24 cellular contexts compared by ENCODE assay signal in genomic region chr16:31225193-31225592, GRCh38. TPM values are rescaled to one million over a fixed set of nuclear protein-coding genes. Genes with fewer than 3 reads are reported as not detected.
A peak's percentile ranks its signal among the peaks of the same experiment; 100 is the strongest.
DNase-seq lines count a peak whose midpoint lies in the region; ATAC-seq, FAIRE-seq and TF ChIP-seq lines count a peak whose summit lies in the region.
"Had no signal": no experiment of that assay in that cellular context is flagged by ENCODE, and none has a peak within 500 bp of the region (broad histone marks: within the 10 kb centered on the region; RNA-seq: fewer than 3 reads in every experiment).

No MANE protein-coding gene starts in this region.

- POLR2A ChIA-PET in K562 (lab: Yijun Ruan, JAX) = interaction anchor here (0.6 to 1.2 kb wide), 2 partner anchors 9 to 10 kb away, joined by 3 to 7 read pairs; no protein-coding TSS in a partner anchor

- no peak overlapping the region for H3K56ac ChIP-seq in H9 (ENCODE audit: insufficient read length, low read depth, low read length)

- H3K23me2 ChIP-seq in H9 (ENCODE audit: insufficient read length, low read depth, low read length, poor library complexity, severe bottlenecking) = no peaks in the 10 kb centered on the region

- H4K20me1 ChIP-seq in H9 (ENCODE audit: control insufficient read depth, insufficient read depth, insufficient read length) = no peaks in the 10 kb centered on the region
- H4K20me1 ChIP-seq in K562 (replicated peaks; ENCODE audit: control insufficient read depth, insufficient read depth, low read length) = no peaks in the 10 kb centered on the region

- H3K79me2 ChIP-seq in H9 (ENCODE audit: insufficient read depth, low read length) (no peaks in the 10 kb centered on the region), K562 (ENCODE audit: control insufficient read depth, insufficient read depth, low read length) (no peaks in the 10 kb centered on the region), trophoblast cell (ENCODE audit: control insufficient read depth, insufficient read depth, low read length, poor library complexity) (no peaks in the 10 kb centered on the region)

- TF ChIP-seq CTCF in GM10266 (IDR thresholded peaks at IDR 0.05; ENCODE audit: control insufficient read depth, insufficient read depth, low read depth, missing control alignments) (no peak), H9 (conservative IDR thresholded peaks at IDR 0.05) (no peak), K562 (IDR thresholded peaks at IDR 0.05 in 2 of 3, conservative IDR thresholded peaks at IDR 0.05 in 1 of 3; ENCODE audit: insufficient read depth in 2 of 3, low read depth in 1 of 3, low read length in 3 of 3) (no peak), natural killer cell (IDR thresholded peaks at IDR 0.05) (no peak), mucosa of descending colon (IDR thresholded peaks at IDR 0.05) (no peak)

- H4K5ac ChIP-seq in H9 (ENCODE audit: insufficient read length, low read depth, low read length) = no peak overlapping the region

- peaks cover 2 to 4% of the 10 kb centered on the region in 2 experiments; a peak in 3 of 5 replicates for H3K9me3 Mint-ChIP-seq in H9
- H3K9me3 Mint-ChIP-seq in natural killer cell = no peaks in the 10 kb centered on the region
- H3K9me3 Mint-ChIP-seq: CD4-positive, alpha-beta memory T cell had no signal

- H3K27me3 ChIP-seq in H9 (ENCODE audit: insufficient read depth, low read length) (no peaks in the 10 kb centered on the region), K562 (ENCODE audit: control insufficient read depth in 2 of 2, insufficient read depth in 2 of 2, low read length in 2 of 2) (no peaks in the 10 kb centered on the region), trophoblast cell (ENCODE audit: insufficient read depth, low read length) (no peaks in the 10 kb centered on the region)

- H3K27ac Mint-ChIP-seq in H9 = peak overlapping the region in 2 of 3 experiments; percentile 23 to 49; a peak in 2 of 7 replicates
- H3K27ac Mint-ChIP-seq in natural killer cell = no peak overlapping the region
- H3K27ac Mint-ChIP-seq: CD4-positive, alpha-beta memory T cell; GM23338 had no signal

- H3K4me3 Mint-ChIP-seq in H9 (no peak overlapping the region), natural killer cell (no peak overlapping the region)
- H3K4me3 Mint-ChIP-seq: CD4-positive, alpha-beta memory T cell; GM23338 had no signal

- no peak overlapping the region for H3K27ac ChIP-seq in H9 (ENCODE audit: insufficient read length, low read depth, low read length)
- no peak overlapping the region for H3K27ac ChIP-seq in K562 (ENCODE audit: extremely low read depth, low read depth, low read length)
- no peak overlapping the region for H3K27ac ChIP-seq in trophoblast cell (ENCODE audit: low read depth, low read length)

- no peak overlapping the region for H3K4ac ChIP-seq in H9 (ENCODE audit: low read depth, low read length)
- H3K4ac ChIP-seq in trophoblast cell (ENCODE audit: low read depth, low read length) = no peak overlapping the region

- DNase-seq in GM10266 (ENCODE audit: extremely low spot score) (peak; percentile 22), H9 (no peak), K562 (ENCODE audit: extremely low read depth in 1 of 4, low spot score in 3 of 4) (peak in 3 of 4 experiments; percentile 14 to 27 (median 17)), RCC 7860 (ENCODE audit: low spot score) (no peak), trophoblast cell (no peak), natural killer cell (no peak), mucosa of descending colon (no peak)
- DNase-seq: C1 segment of cervical spinal cord; Calu3; CD4-positive, alpha-beta memory T cell; COR-L47; DMS53; DMS79 treated with DMSO at 0.1 percent for 48 hours; GF-D8; HCEC 1CT had no signal

- TF ChIP-seq EP300 in K562 (IDR thresholded peaks at IDR 0.05; ENCODE audit: low read length) = no peak

- H3K4me2 ChIP-seq in H9 (ENCODE audit: insufficient read depth, insufficient read length, low read length) (no peak overlapping the region), K562 (ENCODE audit: insufficient read depth, low read length) (no peak overlapping the region), trophoblast cell (ENCODE audit: low read length) (no peak overlapping the region)
- H3K4me2 ChIP-seq: GM23338 had no signal

- no peak overlapping the region for H3T11ph ChIP-seq in H9 (ENCODE audit: low read length)

- ATAC-seq in K562 (0 out of 3 replicates have a peak, but pooled peaks have one; percentile 12), natural killer cell (no peak), mucosa of descending colon (no peak)

- H2BK5ac ChIP-seq in H9 (ENCODE audit: insufficient read length, low read length) = no peak overlapping the region
- no peak overlapping the region for H2BK5ac ChIP-seq in trophoblast cell (ENCODE audit: low read depth, low read length, poor library complexity)

- H4K12ac ChIP-seq in trophoblast cell (ENCODE audit: low read depth, low read length) = no peak overlapping the region

- no peaks in the 10 kb centered on the region for H3K9me1 ChIP-seq in K562 (ENCODE audit: control insufficient read depth, insufficient read depth, low read length)

- in situ Hi-C loops in K562 (cut with MboI) = no loop called here

- peaks cover 7% of the 10 kb centered on the region for H3K27me3 Mint-ChIP-seq in H9 (ENCODE audit: low read depth)
- H3K27me3 Mint-ChIP-seq in natural killer cell (ENCODE audit: low read depth in 2 of 2) = peaks cover 0 to 14% of the 10 kb centered on the region in 2 donors

- TF ChIP-seq RAD21 in K562 (CRISPR knock-in tag; conservative IDR thresholded peaks at IDR 0.05 in 1 of 2, IDR thresholded peaks at IDR 0.05 in 1 of 2) = no peak

- H4K8ac ChIP-seq in H9 (replicated peaks; ENCODE audit: insufficient read length, low read depth, low read length) (no peak overlapping the region), trophoblast cell (ENCODE audit: low read depth, low read length) (no peak overlapping the region)

- TF ChIP-seq POLR2A in K562 (conservative IDR thresholded peaks at IDR 0.05) = no peak

- peaks cover 3% of the 10 kb centered on the region in 2 experiments; a peak in 1 of 4 replicates for H3K4me1 Mint-ChIP-seq in H9
- H3K4me1 Mint-ChIP-seq in natural killer cell = peaks cover 0 to 13% of the 10 kb centered on the region in 2 donors
- H3K4me1 Mint-ChIP-seq: CD4-positive, alpha-beta memory T cell had no signal

- H2AK5ac ChIP-seq in H9 (ENCODE audit: insufficient read length, low read length) (no peak overlapping the region), trophoblast cell (ENCODE audit: low read length) (no peak overlapping the region)

- WGBS in H9 (ENCODE audit: extremely low coverage, insufficient read length, low lambda C conversion rate) = no CpG with 5 or more reads among the region's 3 CpGs
- 27% methylated on average over 3 of the region's 3 CpGs for WGBS in K562 (ENCODE audit: insufficient coverage, low coverage, missing lambda C conversion rate)
- no CpG with 5 or more reads among the region's 3 CpGs for WGBS in trophoblast cell (ENCODE audit: extremely low coverage, insufficient coverage, insufficient read length)

- H3K36me3 ChIP-seq in K562 (ENCODE audit: control insufficient read depth, insufficient read depth, low read length) (no peaks in the 10 kb centered on the region), trophoblast cell (ENCODE audit: control insufficient read depth in 1 of 2, insufficient read depth in 2 of 2, low read length in 2 of 2) (no peaks in the 10 kb centered on the region), mucosa of descending colon (ENCODE audit: low read depth) (no peaks in the 10 kb centered on the region)

- no TSS peak for BruUV-seq in K562 (replicated peaks; lab: Mats Ljungman, UMichigan)

- H3K4me1 ChIP-seq in H9 (ENCODE audit: insufficient read depth, low read length) = no peaks in the 10 kb centered on the region; the same call in 1 of the 2 replicates
- H3K4me1 ChIP-seq in K562 (replicated peaks in 1 of 2; ENCODE audit: control insufficient read depth in 2 of 2, insufficient read depth in 2 of 2, low read length in 2 of 2) = peaks cover 17 to 39% of the 10 kb centered on the region in 2 experiments
- no peaks in the 10 kb centered on the region for H3K4me1 ChIP-seq in trophoblast cell (ENCODE audit: control insufficient read depth in 1 of 2, insufficient read depth in 2 of 2, low read length in 2 of 2)
- no peaks in the 10 kb centered on the region for H3K4me1 ChIP-seq in mucosa of descending colon (ENCODE audit: low read depth)

- H3K4me3 ChIP-seq in K562 (no peak overlapping the region), trophoblast cell (ENCODE audit: low read depth, low read length) (no peak overlapping the region), mucosa of descending colon (no peak overlapping the region)
- H3K4me3 ChIP-seq: GM23338 had no signal

- H3K36me3 Mint-ChIP-seq in H9 (ENCODE audit: insufficient read depth in 1 of 3, low read depth in 3 of 3) (peaks cover 0 to 1% (median 0%) of the 10 kb centered on the region in 3 experiments; a peak in 1 of 7 replicates), natural killer cell (no peaks in the 10 kb centered on the region)
- H3K36me3 Mint-ChIP-seq: CD4-positive, alpha-beta memory T cell had no signal

- H3K14ac ChIP-seq in H9 (ENCODE audit: insufficient read depth, low read length) (no peak overlapping the region), trophoblast cell (ENCODE audit: low read length) (no peak overlapping the region)

- CTCF ChIA-PET in K562 (lab: Yijun Ruan, JAX; ENCODE audit: low intra/inter-chr PET ratio) = no interaction called here

- FAIRE-seq in K562 (lab: Jason Lieb, UNC) = no peak
- FAIRE-seq in RCC 7860 (lab: Jason Lieb, UNC) = no peak
- FAIRE-seq: GM12891, GM19239 had no signal

- H2BK20ac ChIP-seq in H9 (ENCODE audit: low read depth, low read length, poor library complexity, severe bottlenecking) = no peak overlapping the region

- no peaks in the 10 kb centered on the region for H3K9me3 ChIP-seq in H9 (ENCODE audit: control insufficient read depth, low read depth, low read length)
- H3K9me3 ChIP-seq in K562 (replicated peaks; ENCODE audit: control insufficient read depth, insufficient read depth, low read depth, low read length) = no peaks in the 10 kb centered on the region
- no peaks in the 10 kb centered on the region for H3K9me3 ChIP-seq in trophoblast cell (ENCODE audit: insufficient read depth, low read depth, low read length)
- H3K9me3 ChIP-seq in mucosa of descending colon = no peaks in the 10 kb centered on the region

- H3K18ac ChIP-seq in H9 (ENCODE audit: insufficient read length, low read depth, low read length) (no peak overlapping the region), trophoblast cell (ENCODE audit: low read length) (no peak overlapping the region)

- no peak overlapping the region for H3K23ac ChIP-seq in H9 (ENCODE audit: insufficient read length, low read depth, low read length)
- no peak overlapping the region for H3K23ac ChIP-seq in trophoblast cell (ENCODE audit: low read length)

- H3K79me1 ChIP-seq in H9 (ENCODE audit: insufficient read depth, low read depth, low read length, poor library complexity, severe bottlenecking) (no peaks in the 10 kb centered on the region), trophoblast cell (ENCODE audit: low read length) (no peaks in the 10 kb centered on the region)

- no peak overlapping the region for H2BK15ac ChIP-seq in H9 (ENCODE audit: low read depth, low read length)

- H3K9ac ChIP-seq in H9 (ENCODE audit: extremely low read depth, insufficient read length, low read length) = no peak overlapping the region
- H3K9ac ChIP-seq in K562 (ENCODE audit: insufficient read depth in 1 of 2, low read depth in 2 of 2, low read length in 2 of 2) = peak overlapping the region in 1 of 2 experiments; percentile 81; a peak in 1 of 4 replicates
- no peak overlapping the region for H3K9ac ChIP-seq in trophoblast cell (ENCODE audit: low read length)

- H2BK120ac ChIP-seq in H9 (ENCODE audit: low read depth, low read length, poor library complexity, severe bottlenecking) (no peak overlapping the region), trophoblast cell (ENCODE audit: insufficient read depth, low read length, poor library complexity) (no peak overlapping the region)

- no peak overlapping the region for H2AFZ ChIP-seq in H9 (ENCODE audit: low read length)
- H2AFZ ChIP-seq in K562 (ENCODE audit: low read depth, low read length) = 0 out of 2 replicates have a peak overlapping the region, but pooled peaks have one; percentile 35
- H2AFZ ChIP-seq in trophoblast cell (ENCODE audit: insufficient read depth, low read length, poor library complexity) = no peak overlapping the region

- H4K91ac ChIP-seq in H9 (ENCODE audit: insufficient read length, low read depth, low read length) (no peak overlapping the region), trophoblast cell (ENCODE audit: low read depth, low read length) (no peak overlapping the region)

- H2BK12ac ChIP-seq in H9 (ENCODE audit: insufficient read length, low read depth, low read length) (no peak overlapping the region), trophoblast cell (ENCODE audit: low read length) (no peak overlapping the region)

- intact Hi-C loops in K562 (cut with micrococcal nuclease) = no loop called here
- intact Hi-C loops in natural killer cell (cut with micrococcal nuclease) = no loop called here
- intact Hi-C loops in mucosa of descending colon (cut with DNase I, micrococcal nuclease) = no loop called here

RNA-seq across cellular contexts. Expression of gene PYDC1, which starts 8.3 kb away (rescaled TPM):
- total RNA-seq in H9 (2021) (0.70 and 2.1 TPM in 2 replicates), K562 (2014; rRNA removed) (not detected in 2 replicates), K562 (2014; rRNA removed; fragmentation: Illumina TruSeq; extraction: Trizol) (not detected in 2 replicates), K562 (2015; rRNA removed; fragmentation: Illumina TruSeq; extraction: Trizol) (not detected in 2 replicates), K562 (2021) (not detected in 2 replicates), natural killer cell (not detected), mucosa of descending colon (not detected)
- total RNA-seq in K562 (2011; cell fraction: chromatin; rRNA removed; ENCODE audit: low replicate concordance) = not detected in 2 replicates
- total RNA-seq in K562 (2011; cell fraction: nucleolus; rRNA removed) = not detected in 2 replicates
- not detected in 2 replicates for total RNA-seq in K562 (2011; cell fraction: nucleoplasm; rRNA removed)
- polyA plus RNA-seq in K562 (2011; rRNA removed) (not detected in 2 replicates), K562 (2014; fragmentation: Illumina TruSeq; extraction: Trizol) (not detected in 2 replicates), K562 (2014; fragmentation: Nextera tagmentation; extraction: Ambion mirVana) (not detected), K562 (2014; rRNA removed) (not detected in 2 replicates)
- not detected in 2 replicates for polyA plus RNA-seq in K562 (2011; cell fraction: cytosol; rRNA removed)
- polyA plus RNA-seq in K562 (2011; cell fraction: nucleus; rRNA removed) = not detected in 2 replicates
- polyA plus RNA-seq in K562 (2012) = not detected in 2 replicates
- not detected in 2 replicates for polyA minus RNA-seq in K562 (2011; rRNA and poly(A)+ RNA removed)
- polyA minus RNA-seq in K562 (2011; cell fraction: cytosol; rRNA and poly(A)+ RNA removed) = not detected in 2 replicates
- polyA minus RNA-seq in K562 (2011; cell fraction: nucleus; rRNA and poly(A)+ RNA removed) = not detected in 2 replicates
- not detected in 2 replicates for polyA plus RNA-seq in trophoblast cell (2013)
- total RNA-seq: A172; A673; Calu3; CD4-positive, alpha-beta memory T cell; Daoy; G401; GM23338; H4 had no signal
- polyA plus RNA-seq: BJ; CD4-positive, alpha-beta memory T cell had no signal

RNA-seq across cellular contexts. Expression of gene TRIM72, which starts 11.3 kb away (rescaled TPM):
- 1.2 and 1.3 TPM in 2 replicates for total RNA-seq in H9 (2021)
- 0.14 and 0.23 TPM in 2 replicates for total RNA-seq in K562 (2011; cell fraction: chromatin; rRNA removed; ENCODE audit: low replicate concordance)
- 0.17 and 0.26 TPM in 2 replicates for total RNA-seq in K562 (2011; cell fraction: nucleolus; rRNA removed)
- 0.15 and 0.31 TPM in 2 replicates for total RNA-seq in K562 (2011; cell fraction: nucleoplasm; rRNA removed)
- total RNA-seq in K562 (2014; rRNA removed) = not detected in 2 replicates
- under 0.01 and 0.03 TPM in 2 replicates for total RNA-seq in K562 (2014; rRNA removed; fragmentation: Illumina TruSeq; extraction: Trizol)
- total RNA-seq in K562 (2015; rRNA removed; fragmentation: Illumina TruSeq; extraction: Trizol) = not detected in 2 replicates
- total RNA-seq in K562 (2021) = not detected in 2 replicates
- 0.01 TPM in 1 of 2 replicates, not detected in the other for polyA plus RNA-seq in K562 (2011; rRNA removed)
- 0.01 and 0.03 TPM in 2 replicates for polyA plus RNA-seq in K562 (2011; cell fraction: cytosol; rRNA removed)
- polyA plus RNA-seq in K562 (2011; cell fraction: nucleus; rRNA removed) = 0.04 TPM in 2 replicates
- polyA plus RNA-seq in K562 (2012) = 0.03 TPM in 1 of 2 replicates, not detected in the other
- not detected in 2 replicates for polyA plus RNA-seq in K562 (2014; fragmentation: Illumina TruSeq; extraction: Trizol)
- polyA plus RNA-seq in K562 (2014; fragmentation: Nextera tagmentation; extraction: Ambion mirVana) = not detected
- polyA plus RNA-seq in K562 (2014; rRNA removed) = not detected in 2 replicates
- polyA minus RNA-seq in K562 (2011; rRNA and poly(A)+ RNA removed) = not detected in 2 replicates
- not detected in 2 replicates for polyA minus RNA-seq in K562 (2011; cell fraction: cytosol; rRNA and poly(A)+ RNA removed)
- polyA minus RNA-seq in K562 (2011; cell fraction: nucleus; rRNA and poly(A)+ RNA removed) = 0.11 TPM in 1 of 2 replicates, not detected in the other
- polyA plus RNA-seq in trophoblast cell (2013) = 0.01 TPM in 2 replicates
- under 1 TPM in 2 of 3 donors, not detected in 1; 0.05 to 0.07 TPM for total RNA-seq in natural killer cell
- under 1 TPM in 1 of 3 donors, not detected in 2; 0.02 TPM for total RNA-seq in mucosa of descending colon
- total RNA-seq: Calu3; CD4-positive, alpha-beta memory T cell; Daoy; G401; H4 had no signal
- polyA plus RNA-seq: BJ; CD4-positive, alpha-beta memory T cell had no signal

RNA-seq across cellular contexts. Expression of gene PYCARD, which starts 22.6 kb away (rescaled TPM):
- total RNA-seq in H9 (2021) = 37.5 and 38.5 TPM in 2 replicates
- total RNA-seq in K562 (2011; cell fraction: chromatin; rRNA removed; ENCODE audit: low replicate concordance) = 0.56 and 0.97 TPM in 2 replicates
- 2.9 and 3.0 TPM in 2 replicates for total RNA-seq in K562 (2011; cell fraction: nucleolus; rRNA removed)
- 1.1 and 1.4 TPM in 2 replicates for total RNA-seq in K562 (2011; cell fraction: nucleoplasm; rRNA removed)
- 27.7 and 30.4 TPM in 2 replicates for total RNA-seq in K562 (2014; rRNA removed)
- 3.6 and 4.5 TPM in 2 replicates for total RNA-seq in K562 (2014; rRNA removed; fragmentation: Illumina TruSeq; extraction: Trizol)
- total RNA-seq in K562 (2015; rRNA removed; fragmentation: Illumina TruSeq; extraction: Trizol) = 22.9 and 24.3 TPM in 2 replicates
- 15.4 and 16.5 TPM in 2 replicates for total RNA-seq in K562 (2021)
- 4.1 and 33.8 TPM in 2 replicates for polyA plus RNA-seq in K562 (2011; rRNA removed)
- 21.4 and 58.6 TPM in 2 replicates for polyA plus RNA-seq in K562 (2011; cell fraction: cytosol; rRNA removed)
- 5.5 and 35.3 TPM in 2 replicates for polyA plus RNA-seq in K562 (2011; cell fraction: nucleus; rRNA removed)
- 35.1 and 67.9 TPM in 2 replicates for polyA plus RNA-seq in K562 (2012)
- 6.0 and 6.8 TPM in 2 replicates for polyA plus RNA-seq in K562 (2014; fragmentation: Illumina TruSeq; extraction: Trizol)
- polyA plus RNA-seq in K562 (2014; fragmentation: Nextera tagmentation; extraction: Ambion mirVana) = 1 to 10 TPM; 1.3 to 1.6 TPM
- polyA plus RNA-seq in K562 (2014; rRNA removed) = 25.6 and 28.4 TPM in 2 replicates
- 1.2 and 5.5 TPM in 2 replicates for polyA minus RNA-seq in K562 (2011; rRNA and poly(A)+ RNA removed)
- 2.9 and 23.3 TPM in 2 replicates for polyA minus RNA-seq in K562 (2011; cell fraction: cytosol; rRNA and poly(A)+ RNA removed)
- 1.3 and 10.3 TPM in 2 replicates for polyA minus RNA-seq in K562 (2011; cell fraction: nucleus; rRNA and poly(A)+ RNA removed)
- polyA plus RNA-seq in trophoblast cell (2013) = 4.5 and 4.8 TPM in 2 replicates
- total RNA-seq in natural killer cell = 10 to 100 TPM; 29.7 to 38.1 (median 37.6) TPM
- total RNA-seq in mucosa of descending colon = 10 to 100 TPM; 39.2 to 63.4 (median 63.1) TPM
- total RNA-seq: A172, H4 had no signal

RNA-seq across cellular contexts. Expression of gene ITGAM, which starts 34.6 kb away (rescaled TPM):
- 0.18 and 0.33 TPM in 2 replicates for total RNA-seq in H9 (2021)
- 0.86 and 2.0 TPM in 2 replicates for total RNA-seq in K562 (2011; cell fraction: chromatin; rRNA removed; ENCODE audit: low replicate concordance)
- 0.92 and 1.2 TPM in 2 replicates for total RNA-seq in K562 (2011; cell fraction: nucleolus; rRNA removed)
- total RNA-seq in K562 (2011; cell fraction: nucleoplasm; rRNA removed) = 0.53 and 0.73 TPM in 2 replicates
- total RNA-seq in K562 (2014; rRNA removed) = 0.29 and 0.50 TPM in 2 replicates
- 0.25 and 0.35 TPM in 2 replicates for total RNA-seq in K562 (2014; rRNA removed; fragmentation: Illumina TruSeq; extraction: Trizol)
- 1.6 TPM in 2 replicates for total RNA-seq in K562 (2015; rRNA removed; fragmentation: Illumina TruSeq; extraction: Trizol)
- 0.98 and 1.3 TPM in 2 replicates for total RNA-seq in K562 (2021)
- polyA plus RNA-seq in K562 (2011; rRNA removed) = 0.32 and 0.99 TPM in 2 replicates
- 0.64 and 0.99 TPM in 2 replicates for polyA plus RNA-seq in K562 (2011; cell fraction: cytosol; rRNA removed)
- polyA plus RNA-seq in K562 (2011; cell fraction: nucleus; rRNA removed) = 2.0 and 3.3 TPM in 2 replicates
- polyA plus RNA-seq in K562 (2012) = 1.7 and 5.3 TPM in 2 replicates
- polyA plus RNA-seq in K562 (2014; fragmentation: Illumina TruSeq; extraction: Trizol) = 0.27 and 0.53 TPM in 2 replicates
- under 1 TPM; 0.01 to 0.03 TPM for polyA plus RNA-seq in K562 (2014; fragmentation: Nextera tagmentation; extraction: Ambion mirVana)
- 0.66 and 1.2 TPM in 2 replicates for polyA plus RNA-seq in K562 (2014; rRNA removed)
- 0.28 and 1.3 TPM in 2 replicates for polyA minus RNA-seq in K562 (2011; rRNA and poly(A)+ RNA removed)
- 0.64 and 1.4 TPM in 2 replicates for polyA minus RNA-seq in K562 (2011; cell fraction: cytosol; rRNA and poly(A)+ RNA removed)
- polyA minus RNA-seq in K562 (2011; cell fraction: nucleus; rRNA and poly(A)+ RNA removed) = 0.67 and 2.2 TPM in 2 replicates
- polyA plus RNA-seq in trophoblast cell (2013) = 0.03 and 0.08 TPM in 2 replicates
- total RNA-seq in natural killer cell = 100 to 1,000 TPM; 370 to 545 (median 428) TPM
- 10 to 100 TPM in 1 of 3 donors, 1 to 10 TPM in 2; 4.5 to 13.0 (median 5.7) TPM for total RNA-seq in mucosa of descending colon
- total RNA-seq: Daoy had no signal
- polyA plus RNA-seq: BJ had no signal

RNA-seq across cellular contexts. Expression of gene FUS, which starts 45.3 kb away (rescaled TPM):
- 953 and 1,034 TPM in 2 replicates for total RNA-seq in H9 (2021)
- 999 and 1,269 TPM in 2 replicates for total RNA-seq in K562 (2011; cell fraction: chromatin; rRNA removed; ENCODE audit: low replicate concordance)
- total RNA-seq in K562 (2011; cell fraction: nucleolus; rRNA removed) = 423 and 458 TPM in 2 replicates
- 715 and 1,004 TPM in 2 replicates for total RNA-seq in K562 (2011; cell fraction: nucleoplasm; rRNA removed)
- total RNA-seq in K562 (2014; rRNA removed) = 64.1 and 78.7 TPM in 2 replicates
- total RNA-seq in K562 (2014; rRNA removed; fragmentation: Illumina TruSeq; extraction: Trizol) = 74.7 and 94.2 TPM in 2 replicates
- 87.2 and 107 TPM in 2 replicates for total RNA-seq in K562 (2015; rRNA removed; fragmentation: Illumina TruSeq; extraction: Trizol)
- total RNA-seq in K562 (2021) = 492 and 570 TPM in 2 replicates
- 205 and 240 TPM in 2 replicates for polyA plus RNA-seq in K562 (2011; rRNA removed)
- polyA plus RNA-seq in K562 (2011; cell fraction: cytosol; rRNA removed) = 204 and 212 TPM in 2 replicates
- 500 and 575 TPM in 2 replicates for polyA plus RNA-seq in K562 (2011; cell fraction: nucleus; rRNA removed)
- 447 and 1,379 TPM in 2 replicates for polyA plus RNA-seq in K562 (2012)
- 370 and 458 TPM in 2 replicates for polyA plus RNA-seq in K562 (2014; fragmentation: Illumina TruSeq; extraction: Trizol)
- polyA plus RNA-seq in K562 (2014; fragmentation: Nextera tagmentation; extraction: Ambion mirVana) = 10 to 100 TPM; 43.9 to 59.5 TPM
- 501 and 575 TPM in 2 replicates for polyA plus RNA-seq in K562 (2014; rRNA removed)
- 120 and 138 TPM in 2 replicates for polyA minus RNA-seq in K562 (2011; rRNA and poly(A)+ RNA removed)
- 244 and 341 TPM in 2 replicates for polyA minus RNA-seq in K562 (2011; cell fraction: cytosol; rRNA and poly(A)+ RNA removed)
- polyA minus RNA-seq in K562 (2011; cell fraction: nucleus; rRNA and poly(A)+ RNA removed) = 188 and 261 TPM in 2 replicates
- polyA plus RNA-seq in trophoblast cell (2013) = 473 and 483 TPM in 2 replicates
- total RNA-seq in natural killer cell = 100 to 1,000 TPM; 872 to 934 (median 918) TPM
- total RNA-seq in mucosa of descending colon = 100 to 1,000 TPM; 167 to 264 (median 189) TPM

Comparison
In these comparisons a context has a peak if more than half of its experiments do, and no peak if none do; other contexts are left out.
1. DNase-seq: peak in GM10266 (single experiment) and K562 (3 of 4); none in H9 (single experiment), RCC 7860 (single experiment), trophoblast cell (0 of 2), natural killer cell (single experiment) and mucosa of descending colon (0 of 3).
2. H3K27ac Mint-ChIP-seq: peak in H9 (2 of 3); none in natural killer cell (0 of 2).